Comparison of ENCODE assay signal across 1 cellular context in genomic region chr12:124927325-124928094, GRCh38.
TF ChIP-seq lines count a peak whose summit lies in the region.

No MANE protein-coding gene starts in this region.

TF ChIP-seq in HEK293, 187 proteins besides CTCF, POLR2A, EP300 and RAD21 (continued from another document and continues in another):
- TF ChIP-seq, protein P1, sequence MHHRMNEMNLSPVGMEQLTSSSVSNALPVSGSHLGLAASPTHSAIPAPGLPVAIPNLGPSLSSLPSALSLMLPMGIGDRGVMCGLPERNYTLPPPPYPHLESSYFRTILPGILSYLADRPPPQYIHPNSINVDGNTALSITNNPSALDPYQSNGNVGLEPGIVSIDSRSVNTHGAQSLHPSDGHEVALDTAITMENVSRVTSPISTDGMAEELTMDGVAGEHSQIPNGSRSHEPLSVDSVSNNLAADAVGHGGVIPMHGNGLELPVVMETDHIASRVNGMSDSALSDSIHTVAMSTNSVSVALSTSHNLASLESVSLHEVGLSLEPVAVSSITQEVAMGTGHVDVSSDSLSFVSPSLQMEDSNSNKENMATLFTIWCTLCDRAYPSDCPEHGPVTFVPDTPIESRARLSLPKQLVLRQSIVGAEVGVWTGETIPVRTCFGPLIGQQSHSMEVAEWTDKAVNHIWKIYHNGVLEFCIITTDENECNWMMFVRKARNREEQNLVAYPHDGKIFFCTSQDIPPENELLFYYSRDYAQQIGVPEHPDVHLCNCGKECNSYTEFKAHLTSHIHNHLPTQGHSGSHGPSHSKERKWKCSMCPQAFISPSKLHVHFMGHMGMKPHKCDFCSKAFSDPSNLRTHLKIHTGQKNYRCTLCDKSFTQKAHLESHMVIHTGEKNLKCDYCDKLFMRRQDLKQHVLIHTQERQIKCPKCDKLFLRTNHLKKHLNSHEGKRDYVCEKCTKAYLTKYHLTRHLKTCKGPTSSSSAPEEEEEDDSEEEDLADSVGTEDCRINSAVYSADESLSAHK (tag by site-specific recombination; IDR thresholded peaks at IDR 0.05), result peak; percentile 32; the same call in 1 of the 2 replicates
- TF ChIP-seq PRDM1 (tag by site-specific recombination; IDR thresholded peaks at IDR 0.05), result peak; percentile 89
- TF ChIP-seq ZNF785 (tag by site-specific recombination; IDR thresholded peaks at IDR 0.05), result 0 out of 2 replicates have a peak, but pooled peaks have one; percentile 34
- TF ChIP-seq, protein P2, sequence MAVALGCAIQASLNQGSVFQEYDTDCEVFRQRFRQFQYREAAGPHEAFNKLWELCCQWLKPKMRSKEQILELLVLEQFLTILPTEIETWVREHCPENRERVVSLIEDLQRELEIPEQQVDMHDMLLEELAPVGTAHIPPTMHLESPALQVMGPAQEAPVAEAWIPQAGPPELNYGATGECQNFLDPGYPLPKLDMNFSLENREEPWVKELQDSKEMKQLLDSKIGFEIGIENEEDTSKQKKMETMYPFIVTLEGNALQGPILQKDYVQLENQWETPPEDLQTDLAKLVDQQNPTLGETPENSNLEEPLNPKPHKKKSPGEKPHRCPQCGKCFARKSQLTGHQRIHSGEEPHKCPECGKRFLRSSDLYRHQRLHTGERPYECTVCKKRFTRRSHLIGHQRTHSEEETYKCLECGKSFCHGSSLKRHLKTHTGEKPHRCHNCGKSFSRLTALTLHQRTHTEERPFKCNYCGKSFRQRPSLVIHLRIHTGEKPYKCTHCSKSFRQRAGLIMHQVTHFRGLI (tag by site-specific recombination; IDR thresholded peaks at IDR 0.05), result no peak
- TF ChIP-seq GFI1B (tag by site-specific recombination; IDR thresholded peaks at IDR 0.05), result no peak
- peak; percentile 70 for TF ChIP-seq FEZF1 (tag by site-specific recombination; IDR thresholded peaks at IDR 0.05)
- TF ChIP-seq, protein P3, sequence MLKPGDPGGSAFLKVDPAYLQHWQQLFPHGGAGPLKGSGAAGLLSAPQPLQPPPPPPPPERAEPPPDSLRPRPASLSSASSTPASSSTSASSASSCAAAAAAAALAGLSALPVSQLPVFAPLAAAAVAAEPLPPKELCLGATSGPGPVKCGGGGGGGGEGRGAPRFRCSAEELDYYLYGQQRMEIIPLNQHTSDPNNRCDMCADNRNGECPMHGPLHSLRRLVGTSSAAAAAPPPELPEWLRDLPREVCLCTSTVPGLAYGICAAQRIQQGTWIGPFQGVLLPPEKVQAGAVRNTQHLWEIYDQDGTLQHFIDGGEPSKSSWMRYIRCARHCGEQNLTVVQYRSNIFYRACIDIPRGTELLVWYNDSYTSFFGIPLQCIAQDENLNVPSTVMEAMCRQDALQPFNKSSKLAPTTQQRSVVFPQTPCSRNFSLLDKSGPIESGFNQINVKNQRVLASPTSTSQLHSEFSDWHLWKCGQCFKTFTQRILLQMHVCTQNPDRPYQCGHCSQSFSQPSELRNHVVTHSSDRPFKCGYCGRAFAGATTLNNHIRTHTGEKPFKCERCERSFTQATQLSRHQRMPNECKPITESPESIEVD (tag by site-specific recombination; IDR thresholded peaks at IDR 0.05), result no peak
- TF ChIP-seq BCL6B (tag by site-specific recombination; IDR thresholded peaks at IDR 0.05), result no peak
- no peak for TF ChIP-seq ZSCAN23 (tag by site-specific recombination; IDR thresholded peaks at IDR 0.05)
- TF ChIP-seq ZNF202 (tag by site-specific recombination; IDR thresholded peaks at IDR 0.05; ENCODE audit: borderline replicate concordance), result no peak
- peak; percentile 50; the same call in 1 of the 2 replicates for TF ChIP-seq KLF7 (tag by site-specific recombination; IDR thresholded peaks at IDR 0.05; ENCODE audit: borderline replicate concordance)
- peak; percentile 59 for TF ChIP-seq ZNF2 (tag by site-specific recombination; IDR thresholded peaks at IDR 0.05)
- peak; percentile 38; the same call in 1 of the 2 replicates for TF ChIP-seq TSHZ1 (tag by site-specific recombination; IDR thresholded peaks at IDR 0.05; ENCODE audit: borderline replicate concordance)
- peak; percentile 72 for TF ChIP-seq ZEB2 (tag by site-specific recombination; IDR thresholded peaks at IDR 0.05)
- TF ChIP-seq ZSCAN4 (tag by site-specific recombination; IDR thresholded peaks at IDR 0.05), result 0 out of 2 replicates have a peak, but pooled peaks have one; percentile 8
- peak; percentile 89 for TF ChIP-seq ZNF660 (tag by site-specific recombination; IDR thresholded peaks at IDR 0.05)
- no peak for TF ChIP-seq ZNF791 (tag by site-specific recombination; IDR thresholded peaks at IDR 0.05)
- TF ChIP-seq ZNF837 (tag by site-specific recombination; IDR thresholded peaks at IDR 0.05), result no peak
- TF ChIP-seq REPIN1 (tag by site-specific recombination; IDR thresholded peaks at IDR 0.05; ENCODE audit: low read depth), result 0 out of 2 replicates have a peak, but pooled peaks have one; percentile 40
- peak; percentile 93 for TF ChIP-seq SCRT2 (tag by site-specific recombination; IDR thresholded peaks at IDR 0.05)
- TF ChIP-seq ZNF391 (tag by site-specific recombination; IDR thresholded peaks at IDR 0.05; ENCODE audit: borderline replicate concordance, low read depth), result peak; percentile 52
- no peak for TF ChIP-seq ZNF112 (tag by site-specific recombination; IDR thresholded peaks at IDR 0.05)
- no peak for TF ChIP-seq PBX3 (CRISPR knock-in tag; IDR thresholded peaks at IDR 0.05)
- TF ChIP-seq, protein P4, sequence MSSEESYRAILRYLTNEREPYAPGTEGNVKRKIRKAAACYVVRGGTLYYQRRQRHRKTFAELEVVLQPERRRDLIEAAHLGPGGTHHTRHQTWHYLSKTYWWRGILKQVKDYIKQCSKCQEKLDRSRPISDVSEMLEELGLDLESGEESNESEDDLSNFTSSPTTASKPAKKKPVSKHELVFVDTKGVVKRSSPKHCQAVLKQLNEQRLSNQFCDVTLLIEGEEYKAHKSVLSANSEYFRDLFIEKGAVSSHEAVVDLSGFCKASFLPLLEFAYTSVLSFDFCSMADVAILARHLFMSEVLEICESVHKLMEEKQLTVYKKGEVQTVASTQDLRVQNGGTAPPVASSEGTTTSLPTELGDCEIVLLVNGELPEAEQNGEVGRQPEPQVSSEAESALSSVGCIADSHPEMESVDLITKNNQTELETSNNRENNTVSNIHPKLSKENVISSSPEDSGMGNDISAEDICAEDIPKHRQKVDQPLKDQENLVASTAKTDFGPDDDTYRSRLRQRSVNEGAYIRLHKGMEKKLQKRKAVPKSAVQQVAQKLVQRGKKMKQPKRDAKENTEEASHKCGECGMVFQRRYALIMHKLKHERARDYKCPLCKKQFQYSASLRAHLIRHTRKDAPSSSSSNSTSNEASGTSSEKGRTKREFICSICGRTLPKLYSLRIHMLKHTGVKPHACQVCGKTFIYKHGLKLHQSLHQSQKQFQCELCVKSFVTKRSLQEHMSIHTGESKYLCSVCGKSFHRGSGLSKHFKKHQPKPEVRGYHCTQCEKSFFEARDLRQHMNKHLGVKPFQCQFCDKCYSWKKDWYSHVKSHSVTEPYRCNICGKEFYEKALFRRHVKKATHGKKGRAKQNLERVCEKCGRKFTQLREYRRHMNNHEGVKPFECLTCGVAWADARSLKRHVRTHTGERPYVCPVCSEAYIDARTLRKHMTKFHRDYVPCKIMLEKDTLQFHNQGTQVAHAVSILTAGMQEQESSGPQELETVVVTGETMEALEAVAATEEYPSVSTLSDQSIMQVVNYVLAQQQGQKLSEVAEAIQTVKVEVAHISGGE (tag by site-specific recombination; conservative IDR thresholded peaks at IDR 0.05; ENCODE audit: low read depth), result 0 out of 2 replicates have a peak, but pooled peaks have one; percentile 17
- TF ChIP-seq, protein P5, sequence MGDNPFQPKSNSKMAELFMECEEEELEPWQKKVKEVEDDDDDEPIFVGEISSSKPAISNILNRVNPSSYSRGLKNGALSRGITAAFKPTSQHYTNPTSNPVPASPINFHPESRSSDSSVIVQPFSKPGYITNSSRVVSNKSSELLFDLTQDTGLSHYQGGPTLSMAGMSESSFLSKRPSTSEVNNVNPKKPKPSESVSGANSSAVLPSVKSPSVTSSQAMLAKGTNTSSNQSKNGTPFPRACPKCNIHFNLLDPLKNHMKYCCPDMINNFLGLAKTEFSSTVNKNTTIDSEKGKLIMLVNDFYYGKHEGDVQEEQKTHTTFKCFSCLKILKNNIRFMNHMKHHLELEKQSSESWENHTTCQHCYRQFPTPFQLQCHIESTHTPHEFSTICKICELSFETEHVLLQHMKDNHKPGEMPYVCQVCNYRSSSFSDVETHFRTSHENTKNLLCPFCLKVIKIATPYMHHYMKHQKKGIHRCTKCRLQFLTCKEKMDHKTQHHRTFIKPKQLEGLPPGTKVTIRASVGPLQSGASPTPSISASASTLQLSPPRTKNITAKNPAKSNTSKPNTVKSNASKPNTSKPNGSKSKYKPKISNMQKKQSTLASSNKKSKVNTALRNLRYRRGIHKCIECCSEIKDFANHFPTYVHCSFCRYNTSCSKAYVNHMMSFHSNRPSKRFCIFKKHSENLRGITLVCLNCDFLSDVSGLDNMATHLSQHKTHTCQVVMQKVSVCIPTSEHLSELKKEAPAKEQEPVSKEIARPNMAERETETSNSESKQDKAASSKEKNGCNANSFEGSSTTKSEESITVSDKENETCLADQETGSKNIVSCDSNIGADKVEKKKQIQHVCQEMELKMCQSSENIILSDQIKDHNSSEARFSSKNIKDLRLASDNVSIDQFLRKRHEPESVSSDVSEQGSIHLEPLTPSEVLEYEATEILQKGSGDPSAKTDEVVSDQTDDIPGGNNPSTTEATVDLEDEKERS (tag by site-specific recombination; IDR thresholded peaks at IDR 0.05), result peak; percentile 46; the same call in 1 of the 2 replicates
- TF ChIP-seq ZNF777 (tag by site-specific recombination; IDR thresholded peaks at IDR 0.05; ENCODE audit: borderline replicate concordance), result peak; percentile 48; the same call in 1 of the 2 replicates
- peak; percentile 53 for TF ChIP-seq KLF8 (tag by site-specific recombination; IDR thresholded peaks at IDR 0.05)
- peak; percentile 23; the same call in 1 of the 2 replicates for TF ChIP-seq ZNF558 (tag by site-specific recombination; IDR thresholded peaks at IDR 0.05)
- TF ChIP-seq, protein P6, sequence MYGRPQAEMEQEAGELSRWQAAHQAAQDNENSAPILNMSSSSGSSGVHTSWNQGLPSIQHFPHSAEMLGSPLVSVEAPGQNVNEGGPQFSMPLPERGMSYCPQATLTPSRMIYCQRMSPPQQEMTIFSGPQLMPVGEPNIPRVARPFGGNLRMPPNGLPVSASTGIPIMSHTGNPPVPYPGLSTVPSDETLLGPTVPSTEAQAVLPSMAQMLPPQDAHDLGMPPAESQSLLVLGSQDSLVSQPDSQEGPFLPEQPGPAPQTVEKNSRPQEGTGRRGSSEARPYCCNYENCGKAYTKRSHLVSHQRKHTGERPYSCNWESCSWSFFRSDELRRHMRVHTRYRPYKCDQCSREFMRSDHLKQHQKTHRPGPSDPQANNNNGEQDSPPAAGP (tag by site-specific recombination; IDR thresholded peaks at IDR 0.05), result peak; percentile 85
- peak; percentile 39; the same call in 1 of the 2 replicates for TF ChIP-seq SP7 (tag by site-specific recombination; IDR thresholded peaks at IDR 0.05)
- peak; percentile 46 for TF ChIP-seq ZNF394 (tag by site-specific recombination; IDR thresholded peaks at IDR 0.05; ENCODE audit: borderline replicate concordance)
